In genomic region chr19:933553-933882, GRCh38 we compare ENCODE assay signal across 1 cellular context.
TF ChIP-seq lines count a peak whose summit lies in the region.

No MANE protein-coding gene starts in this region.

TF ChIP-seq in HEK293, 187 proteins besides CTCF, POLR2A, EP300 and RAD21 (continued from another document):
- TF ChIP-seq PRDM4 (tag by site-specific recombination; IDR thresholded peaks at IDR 0.05), result peak; percentile 48; the same call in 1 of the 2 replicates
- TF ChIP-seq ZIC2 (tag by site-specific recombination; IDR thresholded peaks at IDR 0.05), result peak; percentile 28; the same call in 1 of the 2 replicates
- TF ChIP-seq ZNF449 (tag by site-specific recombination; IDR thresholded peaks at IDR 0.05), result peak; percentile 21; the same call in 1 of the 2 replicates
TF ChIP-seq in HEK293: peak in this region for 4.
